8 cellular contexts compared by ENCODE assay signal in genomic region chr16:86975445-86975844, GRCh38.
DNase-seq lines count a peak whose midpoint lies in the region; ATAC-seq and TF ChIP-seq lines count a peak whose summit lies in the region.
"Had no signal": no experiment of that assay in that cellular context is flagged by ENCODE, and none has a peak within 500 bp of the region (broad histone marks: within the 10 kb centered on the region; RNA-seq: fewer than 3 reads in every experiment).

No MANE protein-coding gene starts in this region.

- POLR2A ChIA-PET in HCT116 (lab: Charles Lee), result no interaction called here

- H3K27ac ChIP-seq in HCT116 (ENCODE audit: low read depth, low read length), result no peak overlapping the region
- H3K27ac ChIP-seq in foreskin keratinocyte, result no peak overlapping the region

- DNase-seq in HCT116 (ENCODE audit: low read depth, low spot score) (peak; percentile 89), SK-N-DZ (ENCODE audit: low spot score) (peak; percentile 15), foreskin keratinocyte (peak; percentile 41 to 59), sciatic nerve (ENCODE audit: low spot score) (no peak), mucosa of gallbladder (ENCODE audit: low spot score) (no peak), NCI-H524 treated with DMSO at 0.1 percent for 48 hours (lab: John Stamatoyannopoulos, UW) (no peak)
- DNase-seq in activated naive CD4-positive, alpha-beta T cell treated with anti-CD3 and anti-CD28 coated beads for 36 hours, result no peak
- DNase-seq: activated CD8-positive, alpha-beta memory T cell treated with anti-CD3 and anti-CD28 coated beads, Interleukin-2, amount 10 ng/mL, durations not matched to agents 7 days and 5 days had no signal

- H3K27ac Mint-ChIP-seq in activated naive CD4-positive, alpha-beta T cell treated with anti-CD3 and anti-CD28 coated beads for 36 hours, result no peak overlapping the region
- H3K27ac Mint-ChIP-seq: activated CD8-positive, alpha-beta memory T cell treated with anti-CD3 and anti-CD28 coated beads, Interleukin-2, amount 10 ng/mL, durations not matched to agents 7 days and 5 days had no signal

- BruUV-seq in HCT116 (replicated peaks; lab: Mats Ljungman, UMichigan), result no TSS peak

- no peak for TF ChIP-seq CTCF in HCT116 (IDR thresholded peaks at IDR 0.05 in 2 of 3, conservative IDR thresholded peaks at IDR 0.05 in 1 of 3; ENCODE audit: borderline replicate concordance in 1 of 3, insufficient read depth in 1 of 3, low read depth in 2 of 3, low read length in 2 of 3)
- TF ChIP-seq CTCF in foreskin keratinocyte (conservative IDR thresholded peaks at IDR 0.05), result no peak

- RAD21 ChIA-PET in HCT116 (lab: Charles Lee; ENCODE audit: low non-redundant PET in 1 of 2, low total read pairs in 2 of 2, uncharacterized antibody in 2 of 2, unreplicated experiment in 2 of 2), result no interaction called here

- no peaks in the 10 kb centered on the region for H3K4me1 Mint-ChIP-seq in activated naive CD4-positive, alpha-beta T cell treated with anti-CD3 and anti-CD28 coated beads for 36 hours (ENCODE audit: low read depth)
- H3K4me1 Mint-ChIP-seq: activated CD8-positive, alpha-beta memory T cell treated with anti-CD3 and anti-CD28 coated beads, Interleukin-2, amount 10 ng/mL, durations not matched to agents 7 days and 5 days had no signal

- no peak for TF ChIP-seq POLR2A in HCT116 (IDR thresholded peaks at IDR 0.05; ENCODE audit: borderline replicate concordance, extremely low read depth, insufficient read depth, insufficient read length)

- H3K4me3 ChIP-seq in HCT116 (replicated peaks in 1 of 2; ENCODE audit: low read depth in 1 of 2, low read length in 2 of 2), result no peak overlapping the region

- CTCF ChIA-PET in HCT116 (lab: Charles Lee), result no interaction called here
- CTCF ChIA-PET in activated naive CD4-positive, alpha-beta T cell treated with anti-CD3 and anti-CD28 coated beads for 36 hours (lab: Charles Lee), result no interaction called here

- H3K27me3 ChIP-seq in HCT116 (ENCODE audit: insufficient read depth, low read length) (peaks cover 18% of the 10 kb centered on the region; the same call in 1 of the 2 replicates), foreskin keratinocyte (no peaks in the 10 kb centered on the region)

- TF ChIP-seq RAD21 in HCT116 (IDR thresholded peaks at IDR 0.05; ENCODE audit: low read depth), result no peak

- H3K27me3 Mint-ChIP-seq in activated naive CD4-positive, alpha-beta T cell treated with anti-CD3 and anti-CD28 coated beads for 36 hours (ENCODE audit: low read depth), result peaks cover 7% of the 10 kb centered on the region
- H3K27me3 Mint-ChIP-seq: activated CD8-positive, alpha-beta memory T cell treated with anti-CD3 and anti-CD28 coated beads, Interleukin-2, amount 10 ng/mL, durations not matched to agents 7 days and 5 days had no signal

- no peaks in the 10 kb centered on the region for H3K9me3 Mint-ChIP-seq in activated naive CD4-positive, alpha-beta T cell treated with anti-CD3 and anti-CD28 coated beads for 36 hours

- H3K36me3 Mint-ChIP-seq in activated naive CD4-positive, alpha-beta T cell treated with anti-CD3 and anti-CD28 coated beads for 36 hours (ENCODE audit: low read depth), result no peaks in the 10 kb centered on the region
- H3K36me3 Mint-ChIP-seq: activated CD8-positive, alpha-beta memory T cell treated with anti-CD3 and anti-CD28 coated beads, Interleukin-2, amount 10 ng/mL, durations not matched to agents 7 days and 5 days had no signal

- H3K4me1 ChIP-seq in HCT116 (ENCODE audit: control insufficient read depth in 1 of 2, insufficient read depth in 2 of 2, low read length in 2 of 2), result peaks cover 0 to 6% of the 10 kb centered on the region in 2 experiments; a peak in 2 of 4 replicates
- H3K4me1 ChIP-seq in foreskin keratinocyte, result no peaks in the 10 kb centered on the region

- H3K4me3 Mint-ChIP-seq in activated naive CD4-positive, alpha-beta T cell treated with anti-CD3 and anti-CD28 coated beads for 36 hours, result no peak overlapping the region
- H3K4me3 Mint-ChIP-seq: activated CD8-positive, alpha-beta memory T cell treated with anti-CD3 and anti-CD28 coated beads, Interleukin-2, amount 10 ng/mL, durations not matched to agents 7 days and 5 days had no signal

- H3K9ac ChIP-seq in HCT116 (ENCODE audit: low read length), result no peak overlapping the region

- H3K4me2 ChIP-seq in HCT116 (ENCODE audit: low read length), result peak overlapping the region; percentile 6; the same call in 1 of the 2 replicates

- intact Hi-C loops in HCT116 (cut with micrococcal nuclease) (no loop called here), sciatic nerve (cut with DNase I) (loop anchor here (10.0 kb wide), 1 partner anchor 59 kb away; no protein-coding TSS in a partner anchor)
- intact Hi-C loops in activated naive CD4-positive, alpha-beta T cell treated with anti-CD3 and anti-CD28 coated beads for 36 hours (cut with micrococcal nuclease), result no loop called here

- no peaks in the 10 kb centered on the region for H3K9me3 ChIP-seq in HCT116 (ENCODE audit: control insufficient read depth in 1 of 2, insufficient read depth in 1 of 2, low read depth in 1 of 2, low read length in 2 of 2)

- ATAC-seq in HCT116 (peak; percentile 97), foreskin keratinocyte (no peak), sciatic nerve (peak; percentile 88)
- ATAC-seq: activated CD8-positive, alpha-beta memory T cell treated with anti-CD3 and anti-CD28 coated beads, Interleukin-2, amount 10 ng/mL, durations not matched to agents 7 days and 5 days had no signal

- no peaks in the 10 kb centered on the region for H3K9me2 ChIP-seq in HCT116 (ENCODE audit: insufficient read depth)

- H3K36me3 ChIP-seq in HCT116 (ENCODE audit: control insufficient read depth in 1 of 2, insufficient read depth in 2 of 2, low read length in 2 of 2), result no peaks in the 10 kb centered on the region

- H3K79me2 ChIP-seq in HCT116 (ENCODE audit: insufficient read depth, low read length), result no peaks in the 10 kb centered on the region

- H2AFZ ChIP-seq in HCT116 (ENCODE audit: low read depth, low read length, poor library complexity, severe bottlenecking), result peak overlapping the region; percentile 84

- no peaks in the 10 kb centered on the region for H4K20me1 ChIP-seq in HCT116 (ENCODE audit: insufficient read depth)

TF ChIP-seq in HCT116, 20 proteins besides CTCF, POLR2A, EP300 and RAD21 (continues in another document):
- TF ChIP-seq TCF7L2 (IDR thresholded peaks at IDR 0.05; ENCODE audit: borderline replicate concordance, extremely low read depth, insufficient read depth, insufficient read length) (no peak), ZFX (IDR thresholded peaks at IDR 0.05) (no peak), POLR2AphosphoS5 (IDR thresholded peaks at IDR 0.05; ENCODE audit: low read depth, low read length) (no peak), EGR1 (IDR thresholded peaks at IDR 0.05; ENCODE audit: low read depth) (no peak), ELF1 (IDR thresholded peaks at IDR 0.05; ENCODE audit: borderline replicate concordance, low read depth) (no peak), FOSL1 (IDR thresholded peaks at IDR 0.05; ENCODE audit: low read depth) (no peak), SIN3A (IDR thresholded peaks at IDR 0.05; ENCODE audit: low read depth) (no peak), EZH2phosphoT487 (IDR thresholded peaks at IDR 0.05; ENCODE audit: borderline replicate concordance) (no peak), CBX3 (IDR thresholded peaks at IDR 0.05; ENCODE audit: low read depth) (no peak), MAX (IDR thresholded peaks at IDR 0.05) (peak; percentile 49; the same call in 1 of the 2 replicates), ZNF274 (IDR thresholded peaks at IDR 0.05; ENCODE audit: low read depth, low read length) (no peak), SP1 (IDR thresholded peaks at IDR 0.05; ENCODE audit: low read depth) (peak; percentile 94), YY1 (IDR thresholded peaks at IDR 0.05; ENCODE audit: extremely low read depth, insufficient replicate concordance, low read depth, low read length) (peak; percentile 36), ZBTB33 (IDR thresholded peaks at IDR 0.05; ENCODE audit: extremely low read depth, insufficient replicate concordance, low read length) (no peak), ATF3 (IDR thresholded peaks at IDR 0.05) (no peak), EZH2 (IDR thresholded peaks at IDR 0.05) (no peak), JUND (IDR thresholded peaks at IDR 0.05) (no peak), CEBPB (IDR thresholded peaks at IDR 0.05; ENCODE audit: low read depth) (no peak), SRF (IDR thresholded peaks at IDR 0.05; ENCODE audit: low read depth) (peak; percentile 100)

Comparison
In these comparisons a context has a peak if more than half of its experiments do, and no peak if none do; other contexts are left out.
1. DNase-seq: peak in HCT116 (single experiment), SK-N-DZ (single experiment) and foreskin keratinocyte (2 of 2); none in sciatic nerve (single experiment), mucosa of gallbladder (single experiment), NCI-H524 treated with DMSO at 0.1 percent for 48 hours (single experiment) and activated naive CD4-positive, alpha-beta T cell treated with anti-CD3 and anti-CD28 coated beads for 36 hours (single experiment).